Comparison of ENCODE assay signal across 30 cellular contexts in genomic region chr12:123944696-123945095, GRCh38.
"Had no signal": no experiment of that assay in that cellular context is flagged by ENCODE, and none has a peak within 500 bp of the region (broad histone marks: within the 10 kb centered on the region; RNA-seq: fewer than 3 reads in every experiment).

No MANE protein-coding gene starts in this region.

- H3K36me3 ChIP-seq: breast epithelium, SJCRH30 had no signal

- H3K27ac ChIP-seq: breast epithelium, KMS-11, Peyer's patch, RWPE1, SJCRH30 had no signal

- DNase-seq: activated B cell treated with CpG ODN at 0.5 μM for 24 hours; activated CD4-positive, alpha-beta T cell treated with anti-CD3 and anti-CD28 coated beads for 1 hour; activated CD4-positive, alpha-beta T cell treated with anti-CD3 and anti-CD28 coated beads, Interleukin-2, amount 10 ng/mL, durations not matched to agents 24 days and 14 days; activated CD4-positive, alpha-beta T cell treated with anti-CD3 and anti-CD28 coated beads, Interleukin-2, amount 50 U/mL, for 48 hours; activated gamma-delta T cell; activated naive CD4-positive, alpha-beta T cell treated with anti-CD3 and anti-CD28 coated beads for 36 hours; activated naive CD8-positive, alpha-beta T cell treated with anti-CD3 and anti-CD28 coated beads for 36 hours; activated T-cell treated with anti-CD3 and anti-CD28 coated beads for 4 hours; activated T-cell treated with anti-CD3 and anti-CD28 coated beads, Interleukin-2, amount 50 U/mL, for 48 hours; MM.1S; NCI-H1105; NCI-H1436; NCI-H1694 treated with DMSO at 0.1 percent for 48 hours; NCI-H2029 treated with DMSO at 0.1 percent for 48 hours; NCI-H345; NCI-H510A; NCI-H526 treated with DMSO at 0.1 percent for 48 hours; NCI-H82; NK-92 treated with Interleukin-12 subunit alpha and Interleukin-12 subunit beta, amount 100 ng/mL, for 24 hours; OCI-M1; Right ventricle myocardium superior; SJCRH30; SK-N-SH; SW 1271; T-helper 9 cell had no signal

- H3K27me3 ChIP-seq: breast epithelium, Peyer's patch, SJCRH30 had no signal

- H3K27ac Mint-ChIP-seq: activated B cell treated with CpG ODN at 0.5 μM for 24 hours; activated CD4-positive, alpha-beta T cell treated with anti-CD3 and anti-CD28 coated beads, Interleukin-2, amount 10 ng/mL, durations not matched to agents 24 days and 14 days; activated naive CD4-positive, alpha-beta T cell treated with anti-CD3 and anti-CD28 coated beads for 36 hours; activated naive CD8-positive, alpha-beta T cell treated with anti-CD3 and anti-CD28 coated beads for 36 hours; activated T-helper 17 cell treated with anti-CD3 and anti-CD28 coated beads, Interleukin-2, amount 50 U/mL, for 72 hours had no signal

- H3K9me3 Mint-ChIP-seq: activated B cell treated with CpG ODN at 0.5 μM for 24 hours; activated CD4-positive, alpha-beta T cell treated with anti-CD3 and anti-CD28 coated beads, Interleukin-2, amount 10 ng/mL, durations not matched to agents 24 days and 14 days; activated naive CD8-positive, alpha-beta T cell treated with anti-CD3 and anti-CD28 coated beads for 36 hours; activated T-helper 17 cell treated with anti-CD3 and anti-CD28 coated beads, Interleukin-2, amount 50 U/mL, for 72 hours had no signal

- H3K27me3 Mint-ChIP-seq: activated B cell treated with CpG ODN at 0.5 μM for 24 hours; activated CD4-positive, alpha-beta T cell treated with anti-CD3 and anti-CD28 coated beads, Interleukin-2, amount 10 ng/mL, durations not matched to agents 24 days and 14 days; activated naive CD8-positive, alpha-beta T cell treated with anti-CD3 and anti-CD28 coated beads for 36 hours; activated T-helper 17 cell treated with anti-CD3 and anti-CD28 coated beads, Interleukin-2, amount 50 U/mL, for 72 hours had no signal

- H3K9me3 ChIP-seq: breast epithelium, SJCRH30, SK-N-SH had no signal

- H3K4me3 Mint-ChIP-seq: activated B cell treated with CpG ODN at 0.5 μM for 24 hours; activated CD4-positive, alpha-beta T cell treated with anti-CD3 and anti-CD28 coated beads, Interleukin-2, amount 10 ng/mL, durations not matched to agents 24 days and 14 days; activated naive CD4-positive, alpha-beta T cell treated with anti-CD3 and anti-CD28 coated beads for 36 hours; activated naive CD8-positive, alpha-beta T cell treated with anti-CD3 and anti-CD28 coated beads for 36 hours; activated T-helper 17 cell treated with anti-CD3 and anti-CD28 coated beads, Interleukin-2, amount 50 U/mL, for 72 hours had no signal

- H3K4me3 ChIP-seq: breast epithelium, Peyer's patch, SJCRH30 had no signal

- H3K4me1 Mint-ChIP-seq: activated B cell treated with CpG ODN at 0.5 μM for 24 hours; activated CD4-positive, alpha-beta T cell treated with anti-CD3 and anti-CD28 coated beads, Interleukin-2, amount 10 ng/mL, durations not matched to agents 24 days and 14 days; activated naive CD8-positive, alpha-beta T cell treated with anti-CD3 and anti-CD28 coated beads for 36 hours had no signal

- H3K4me1 ChIP-seq: breast epithelium, SJCRH30 had no signal
